ENCODE assay signal across 8 cellular contexts in genomic region chr17:3944485-3945388, GRCh38. TPM values are rescaled to one million over a fixed set of nuclear protein-coding genes. Genes with fewer than 3 reads are reported as not detected.
DNase-seq lines count a peak whose midpoint lies in the region; ATAC-seq, FAIRE-seq and TF ChIP-seq lines count a peak whose summit lies in the region.

No MANE protein-coding gene starts in this region.

- no peak overlapping the region for H2BK20ac ChIP-seq in H9 (ENCODE audit: low read depth, low read length, poor library complexity, severe bottlenecking)

- POLR2A ChIA-PET in A549 (lab: Yijun Ruan, JAX) = no interaction called here

- H3K23me2 ChIP-seq in H9 (ENCODE audit: insufficient read length, low read depth, low read length, poor library complexity, severe bottlenecking) = no peaks in the 10 kb centered on the region

- no peak for TF ChIP-seq RAD21 in A549 (conservative IDR thresholded peaks at IDR 0.05 in 1 of 2, IDR thresholded peaks at IDR 0.05 in 1 of 2)

- CTCF ChIA-PET in A549 (lab: Yijun Ruan, JAX) = interaction anchor here (1.5 to 2.2 kb wide), 3 partner anchors 10 to 129 kb away, joined by 4 to 8 read pairs (median 8); no protein-coding TSS in a partner anchor

- FAIRE-seq in A549 (lab: Jason Lieb, UNC) = no peak

- H3K4me3 ChIP-seq in A549 = no peak overlapping the region
- peak overlapping the region; percentile 33 for H3K4me3 ChIP-seq in ovary

- no peak for TF ChIP-seq CTCF in A549 (IDR thresholded peaks at IDR 0.05)
- TF ChIP-seq CTCF in H9 (conservative IDR thresholded peaks at IDR 0.05) = no peak
- no peak for TF ChIP-seq CTCF in foreskin keratinocyte (conservative IDR thresholded peaks at IDR 0.05)
- no peak for TF ChIP-seq CTCF in ovary (IDR thresholded peaks at IDR 0.05)

- H2BK15ac ChIP-seq in H9 (ENCODE audit: low read depth, low read length) = no peak overlapping the region

- H3K79me1 ChIP-seq in H9 (ENCODE audit: insufficient read depth, low read depth, low read length, poor library complexity, severe bottlenecking) = no peaks in the 10 kb centered on the region

- no peaks in the 10 kb centered on the region for H3K27me3 ChIP-seq in H9 (ENCODE audit: insufficient read depth, low read length)
- peaks cover 13% of the 10 kb centered on the region for H3K27me3 ChIP-seq in foreskin keratinocyte
- H3K27me3 ChIP-seq in ovary = no peaks in the 10 kb centered on the region

- H2BK120ac ChIP-seq in H9 (ENCODE audit: low read depth, low read length, poor library complexity, severe bottlenecking) = no peak overlapping the region

- TF ChIP-seq EP300 in A549 (IDR thresholded peaks at IDR 0.05) (no peak), ovary (IDR thresholded peaks at IDR 0.05) (no peak)

- H4K8ac ChIP-seq in H9 (replicated peaks; ENCODE audit: insufficient read length, low read depth, low read length) = no peak overlapping the region

- H3K79me2 ChIP-seq in H9 (ENCODE audit: insufficient read depth, low read length) = no peaks in the 10 kb centered on the region

- no peak overlapping the region for H2AFZ ChIP-seq in H9 (ENCODE audit: low read length)

- H3K27ac ChIP-seq in A549 = no peak overlapping the region
- H3K27ac ChIP-seq in H9 (ENCODE audit: insufficient read length, low read depth, low read length) = no peak overlapping the region
- H3K27ac ChIP-seq in foreskin keratinocyte = no peak overlapping the region
- H3K27ac ChIP-seq in ovary = peak overlapping the region in 1 of 2 donors; percentile 79

- H3T11ph ChIP-seq in H9 (ENCODE audit: low read length) = no peak overlapping the region

- H3K9me3 ChIP-seq in A549 (no peaks in the 10 kb centered on the region), H9 (ENCODE audit: control insufficient read depth, low read depth, low read length) (no peaks in the 10 kb centered on the region), ovary (no peaks in the 10 kb centered on the region)

- DNase-seq in A549 (ENCODE audit: low read depth in 1 of 2, low spot score in 1 of 2) (peak in 1 of 2 experiments; percentile 36), H9 (peak; percentile 91), foreskin keratinocyte (no peak), ovary (peak; percentile 79 to 94 (median 91)), posterior vena cava (ENCODE audit: low spot score) (no peak), putamen (ENCODE audit: low spot score) (no peak)
- DNase-seq in activated T-cell treated with anti-CD3 and anti-CD28 coated beads, Interleukin-2, amount 50 U/mL, for 4 hours = no peak

- no peak overlapping the region for H3K56ac ChIP-seq in H9 (ENCODE audit: insufficient read length, low read depth, low read length)

- H2AK5ac ChIP-seq in H9 (ENCODE audit: insufficient read length, low read length) = no peak overlapping the region

- H3K18ac ChIP-seq in H9 (ENCODE audit: insufficient read length, low read depth, low read length) = no peak overlapping the region

- no peak overlapping the region for H3K27ac Mint-ChIP-seq in H9

- H3K36me3 ChIP-seq in ovary = no peaks in the 10 kb centered on the region

- no peak overlapping the region for H4K91ac ChIP-seq in H9 (ENCODE audit: insufficient read length, low read depth, low read length)

- peak; percentile 22 to 75; a peak in 4 of 6 replicates for ATAC-seq in A549
- ATAC-seq in activated T-cell treated with anti-CD3 and anti-CD28 coated beads, Interleukin-2, amount 50 U/mL, for 4 hours = peak; percentile 89 to 97
- ATAC-seq in foreskin keratinocyte = peak; percentile 66
- ATAC-seq in HG02642 (IDR thresholded peaks at IDR 0.05; ENCODE audit: poor library complexity, unreplicated experiment) = no peak

- peaks cover 0 to 5% (median 4%) of the 10 kb centered on the region in 3 experiments; a peak in 5 of 7 replicates for H3K36me3 Mint-ChIP-seq in H9 (ENCODE audit: insufficient read depth in 1 of 3, low read depth in 3 of 3)
- peaks cover 19% of the 10 kb centered on the region for H3K36me3 Mint-ChIP-seq in activated T-cell treated with anti-CD3 and anti-CD28 coated beads, Interleukin-2, amount 50 U/mL, for 4 hours (ENCODE audit: insufficient read depth)

- intact Hi-C loops in ovary (cut with DNase I) (no loop called here), posterior vena cava (cut with DNase I) (no loop called here)

- 86% methylated on average over 32 of the region's 68 CpGs for whole genome bisulfite sequencing in A549 (ENCODE audit: missing lambda C conversion rate)
- no CpG with 5 or more reads among the region's 68 CpGs for WGBS in H9 (ENCODE audit: extremely low coverage, insufficient read length, low lambda C conversion rate)
- 10 to 29% (median 20%) methylated on average over 46 to 68 of the region's 68 CpGs for WGBS in ovary, 3 donors

- no peak overlapping the region for H3K14ac ChIP-seq in H9 (ENCODE audit: insufficient read depth, low read length)

- H2BK12ac ChIP-seq in H9 (ENCODE audit: insufficient read length, low read depth, low read length) = no peak overlapping the region

- H3K4me2 ChIP-seq in A549 (no peak overlapping the region), H9 (ENCODE audit: insufficient read depth, insufficient read length, low read length) (peak overlapping the region; percentile 19)

- H3K27me3 Mint-ChIP-seq in H9 (ENCODE audit: low read depth) = peaks cover 11% of the 10 kb centered on the region
- H3K27me3 Mint-ChIP-seq in activated T-cell treated with anti-CD3 and anti-CD28 coated beads, Interleukin-2, amount 50 U/mL, for 4 hours (ENCODE audit: low read depth) = no peaks in the 10 kb centered on the region

- no peaks in the 10 kb centered on the region for H3K4me1 ChIP-seq in A549
- H3K4me1 ChIP-seq in H9 (ENCODE audit: insufficient read depth, low read length) = no peaks in the 10 kb centered on the region
- peaks cover 3% of the 10 kb centered on the region for H3K4me1 ChIP-seq in foreskin keratinocyte
- peaks cover 4% of the 10 kb centered on the region for H3K4me1 ChIP-seq in ovary (ENCODE audit: insufficient read depth)

- H3K9ac ChIP-seq in H9 (ENCODE audit: extremely low read depth, insufficient read length, low read length) = no peak overlapping the region

- TF ChIP-seq POLR2A in A549 (IDR thresholded peaks at IDR 0.05; ENCODE audit: low read length) (no peak), ovary (IDR thresholded peaks at IDR 0.05) (no peak)

- no peak overlapping the region for H4K5ac ChIP-seq in H9 (ENCODE audit: insufficient read length, low read depth, low read length)

- H3K4me3 Mint-ChIP-seq in H9 = peak overlapping the region; percentile 56 to 75
- H3K4me3 Mint-ChIP-seq in activated T-cell treated with anti-CD3 and anti-CD28 coated beads, Interleukin-2, amount 50 U/mL, for 4 hours = no peak overlapping the region

- no peaks in the 10 kb centered on the region; a peak in 1 of 5 replicates for H3K9me3 Mint-ChIP-seq in H9
- H3K9me3 Mint-ChIP-seq in activated T-cell treated with anti-CD3 and anti-CD28 coated beads, Interleukin-2, amount 50 U/mL, for 4 hours = no peaks in the 10 kb centered on the region

- no peaks in the 10 kb centered on the region for H4K20me1 ChIP-seq in H9 (ENCODE audit: control insufficient read depth, insufficient read depth, insufficient read length)

- H2BK5ac ChIP-seq in H9 (ENCODE audit: insufficient read length, low read length) = no peak overlapping the region

- no peak overlapping the region for H3K23ac ChIP-seq in H9 (ENCODE audit: insufficient read length, low read depth, low read length)

- peaks cover 9 to 14% of the 10 kb centered on the region in 2 experiments for H3K4me1 Mint-ChIP-seq in H9
- H3K4me1 Mint-ChIP-seq in activated T-cell treated with anti-CD3 and anti-CD28 coated beads, Interleukin-2, amount 50 U/mL, for 4 hours (ENCODE audit: low read depth) = no peaks in the 10 kb centered on the region

- H3K4ac ChIP-seq in H9 (ENCODE audit: low read depth, low read length) = no peak overlapping the region

TF ChIP-seq in A549, 52 proteins besides CTCF, POLR2A, EP300 and RAD21 (continues in another document):
- TF ChIP-seq RNF2 (IDR thresholded peaks at IDR 0.05; ENCODE audit: borderline replicate concordance, low read depth) (no peak), HOXB13 (CRISPR knock-in tag; IDR thresholded peaks at IDR 0.05; ENCODE audit: low read depth) (no peak)

RNA-seq across cellular contexts. Expression of gene ATP2A3, which starts 19.5 kb away (rescaled TPM):
- polyA plus RNA-seq in A549 (2011; rRNA removed) = 5.5 and 6.3 TPM in 2 replicates
- 4.0 and 5.4 TPM in 2 replicates for polyA plus RNA-seq in A549 (2012; cell fraction: cytosol; rRNA removed)
- 14.8 and 16.2 TPM in 2 replicates for polyA plus RNA-seq in A549 (2012; cell fraction: nucleus; rRNA removed)
- 2.5 to 4.1 TPM (median 3.1 TPM) in 3 replicates for polyA plus RNA-seq in A549 (2017; fragmentation: RNase III; extraction: RNeasy Plus Mini Kit Qiagen cat#74134 plus additional on column Dnase treatment)
- polyA minus RNA-seq in A549 (2011; rRNA and poly(A)+ RNA removed) = 5.7 and 7.4 TPM in 2 replicates
- 13.3 and 14.6 TPM in 2 replicates for total RNA-seq in H9 (2021)
- 10 to 100 TPM; 55.8 to 68.8 (median 63.6) TPM for total RNA-seq in activated T-cell treated with anti-CD3 and anti-CD28 coated beads, Interleukin-2, amount 50 U/mL, for 4 hours
- 0.28 and 0.68 TPM in 2 replicates for total RNA-seq in foreskin keratinocyte
- 0.20 and 0.76 TPM in 2 replicates for polyA plus RNA-seq in foreskin keratinocyte
- 1 to 10 TPM; 1.6 to 9.9 (median 4.2) TPM for total RNA-seq in ovary
- polyA plus RNA-seq in ovary = 1 to 10 TPM; 2.5 to 6.0 TPM
- total RNA-seq in posterior vena cava = 10 to 100 TPM; 27.5 to 27.7 TPM

RNA-seq across cellular contexts. Expression of gene P2RX1, which starts 28.5 kb away (rescaled TPM):
- polyA plus RNA-seq in A549 (2011; rRNA removed) (0.03 and 0.05 TPM in 2 replicates), A549 (2017; fragmentation: RNase III; extraction: RNeasy Plus Mini Kit Qiagen cat#74134 plus additional on column Dnase treatment) (0.09 to 0.13 TPM in 2 of 3 replicates, not detected in the other), foreskin keratinocyte (not detected in 2 replicates), ovary (1 to 10 TPM; 3.2 to 4.6 TPM)
- polyA plus RNA-seq in A549 (2012; cell fraction: cytosol; rRNA removed) = 0.03 and 0.04 TPM in 2 replicates
- 0.17 and 0.37 TPM in 2 replicates for polyA plus RNA-seq in A549 (2012; cell fraction: nucleus; rRNA removed)
- polyA minus RNA-seq in A549 (2011; rRNA and poly(A)+ RNA removed) = 0.10 and 0.21 TPM in 2 replicates
- total RNA-seq in H9 (2021) (0.09 TPM in 1 of 2 replicates, not detected in the other), foreskin keratinocyte (not detected in 2 replicates), ovary (1 to 10 TPM in 2 of 7 donors, under 1 TPM in 5; 0.24 to 3.0 (median 0.65) TPM), posterior vena cava (100 to 1,000 TPM in 1 of 2 donors, 10 to 100 TPM in 1; 71.0 to 115 TPM)
- under 1 TPM; 0.13 to 0.52 (median 0.21) TPM for total RNA-seq in activated T-cell treated with anti-CD3 and anti-CD28 coated beads, Interleukin-2, amount 50 U/mL, for 4 hours

RNA-seq across cellular contexts. Expression of gene CAMKK1, which starts 51.9 kb away (rescaled TPM):
- 6.9 and 7.7 TPM in 2 replicates for polyA plus RNA-seq in A549 (2011; rRNA removed)
- polyA plus RNA-seq in A549 (2012; cell fraction: cytosol; rRNA removed) = 17.0 and 21.1 TPM in 2 replicates
- polyA plus RNA-seq in A549 (2012; cell fraction: nucleus; rRNA removed) = 44.0 and 47.1 TPM in 2 replicates
- 12.6 to 15.3 TPM (median 14.8 TPM) in 3 replicates for polyA plus RNA-seq in A549 (2017; fragmentation: RNase III; extraction: RNeasy Plus Mini Kit Qiagen cat#74134 plus additional on column Dnase treatment)
- polyA minus RNA-seq in A549 (2011; rRNA and poly(A)+ RNA removed) = 10.2 and 11.8 TPM in 2 replicates
- 6.4 and 6.7 TPM in 2 replicates for total RNA-seq in H9 (2021)
- 1 to 10 TPM; 4.2 to 7.5 (median 7.4) TPM for total RNA-seq in activated T-cell treated with anti-CD3 and anti-CD28 coated beads, Interleukin-2, amount 50 U/mL, for 4 hours
- 2.3 and 2.4 TPM in 2 replicates for total RNA-seq in foreskin keratinocyte
- polyA plus RNA-seq in foreskin keratinocyte = 1.6 and 1.8 TPM in 2 replicates
- total RNA-seq in ovary = 10 to 100 TPM in 3 of 7 donors, 1 to 10 TPM in 4; 4.7 to 15.1 (median 9.8) TPM
- polyA plus RNA-seq in ovary = 1 to 10 TPM; 2.8 to 4.6 TPM
- 10 to 100 TPM in 1 of 2 donors, 1 to 10 TPM in 1; 7.1 to 11.8 TPM for total RNA-seq in posterior vena cava

Comparison
In these comparisons a context has a peak if more than half of its experiments do, and no peak if none do; other contexts are left out.
1. DNase-seq: peak in H9 (single experiment) and ovary (5 of 5); none in activated T-cell treated with anti-CD3 and anti-CD28 coated beads, Interleukin-2, amount 50 U/mL, for 4 hours (single experiment), foreskin keratinocyte (0 of 2), posterior vena cava (single experiment) and putamen (single experiment).
2. RNA of gene P2RX1, which starts 28.5 kb away (total RNA-seq): 71.0 to 115 TPM in posterior vena cava; 0.24 to 3.0 TPM in ovary, 0.13 to 0.52 TPM in activated T-cell treated with anti-CD3 and anti-CD28 coated beads, Interleukin-2, amount 50 U/mL, for 4 hours, 0.09 TPM in H9 and not detected in foreskin keratinocyte; every median in the first group is over 10 times any median in the second.